Comparison of ENCODE assay signal across 10 cellular contexts in the genomic region with DNA sequence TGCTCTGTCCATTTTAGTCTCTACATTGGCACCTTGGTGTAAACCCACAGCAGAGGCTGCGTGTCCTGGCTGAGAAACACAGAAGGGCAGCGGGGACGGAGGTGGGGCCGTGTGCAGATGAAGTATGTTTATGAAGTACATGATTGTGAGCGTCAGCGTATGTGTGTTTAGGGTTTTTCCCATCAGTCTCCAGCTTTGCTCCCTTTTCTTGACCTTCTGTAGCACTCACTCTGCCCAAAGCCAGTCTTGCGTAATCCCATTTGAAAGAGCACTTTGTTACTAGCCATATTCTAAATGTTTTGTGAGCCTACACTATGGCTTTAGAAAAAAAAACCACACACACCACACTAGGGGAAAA.
DNase-seq lines count a peak whose midpoint lies in the region; ATAC-seq and TF ChIP-seq lines count a peak whose summit lies in the region.
"Had no signal": no experiment of that assay in that cellular context is flagged by ENCODE, and none has a peak within 500 bp of the region (broad histone marks: within the 10 kb centered on the region; RNA-seq: fewer than 3 reads in every experiment).

No MANE protein-coding gene starts in this region.

- H3K27ac Mint-ChIP-seq in Caco-2 (ENCODE audit: unreplicated experiment) (no peak overlapping the region), neural progenitor cell (peak overlapping the region; percentile 39)

- peaks cover 17% of the 10 kb centered on the region for H3K79me2 ChIP-seq in neural progenitor cell (ENCODE audit: low read depth)

- intact Hi-C loops in Caco-2 (cut with micrococcal nuclease; ENCODE audit: unreplicated experiment): no loop called here

- no peak for DNase-seq in Caco-2
- peak; percentile 14 for DNase-seq in M059J (ENCODE audit: low read depth)
- DNase-seq in epithelial cell of proximal tubule (ENCODE audit: low read depth): peak; percentile 1
- peak; percentile 34 for DNase-seq in neural progenitor cell (ENCODE audit: low spot score)
- DNase-seq in GOT3 (lab: John Stamatoyannopoulos, UW): no peak
- no peak for DNase-seq in NCI-H69 (lab: John Stamatoyannopoulos, UW)
- no peak for DNase-seq in G401 (ENCODE audit: low spot score)
- DNase-seq: stimulated activated CD8-positive, alpha-beta memory T cell treated with anti-CD3 and anti-CD28 coated beads, Interleukin-4, amount 100 ng/mL, for 48 hours had no signal

- H3K4me1 ChIP-seq in Caco-2 (no peaks in the 10 kb centered on the region), neural progenitor cell (peaks cover 60% of the 10 kb centered on the region)

- peaks cover 45% of the 10 kb centered on the region for H3F3A ChIP-seq in neural progenitor cell (ENCODE audit: low read depth)

- H3K4me3 Mint-ChIP-seq in Caco-2 (ENCODE audit: unreplicated experiment) (peak overlapping the region; percentile 62), neural progenitor cell (peak overlapping the region; percentile 89)

- peak overlapping the region; percentile 75 for H3K27ac ChIP-seq in neural progenitor cell
- H3K27ac ChIP-seq: neutrophil had no signal

- H4K20me1 ChIP-seq in neural progenitor cell (ENCODE audit: low read depth): no peaks in the 10 kb centered on the region

- H3K4me3 ChIP-seq in Caco-2 (ENCODE audit: low read depth, low read length) (peak overlapping the region; percentile 18), epithelial cell of proximal tubule (ENCODE audit: low read depth, low read length) (peak overlapping the region; percentile 39), neural progenitor cell (peak overlapping the region; percentile 63)

- peaks cover 2% of the 10 kb centered on the region; the same call in 1 of the 2 replicates for H3K27me3 ChIP-seq in Caco-2 (replicated peaks; ENCODE audit: control insufficient read depth, insufficient read depth, low read length)
- H3K27me3 ChIP-seq in neural progenitor cell: no peaks in the 10 kb centered on the region

- POLR2A ChIA-PET in Caco-2 (lab: Charles Lee): no interaction called here

- H3K4me2 ChIP-seq in neural progenitor cell: peak overlapping the region; percentile 90

- H3K4me1 Mint-ChIP-seq in Caco-2 (ENCODE audit: low read depth, unreplicated experiment) (no peaks in the 10 kb centered on the region), neural progenitor cell (peaks cover 26% of the 10 kb centered on the region)

- H3K27me3 Mint-ChIP-seq in Caco-2 (ENCODE audit: insufficient read depth, unreplicated experiment) (peaks cover 12% of the 10 kb centered on the region), neural progenitor cell (ENCODE audit: insufficient read depth, low read depth) (peaks cover 15% of the 10 kb centered on the region)

- CTCF ChIA-PET in Caco-2 (lab: Charles Lee): interaction anchor here (0.6 kb wide), 1 partner anchor 47 kb away, joined by 3 read pairs; no protein-coding TSS in a partner anchor

- H3K9me3 Mint-ChIP-seq in Caco-2 (ENCODE audit: unreplicated experiment): no peaks in the 10 kb centered on the region
- peaks cover 15% of the 10 kb centered on the region for H3K9me3 Mint-ChIP-seq in neural progenitor cell

- peak overlapping the region; percentile 6 for H3K9ac ChIP-seq in neural progenitor cell

- H2AFZ ChIP-seq in neural progenitor cell (replicated peaks): peak overlapping the region; percentile 78

- no peak for TF ChIP-seq CTCF in Caco-2 (IDR thresholded peaks at IDR 0.05; ENCODE audit: insufficient read depth in 1 of 2, low read depth in 1 of 2, low read length in 1 of 2, severe bottlenecking in 1 of 2, unreplicated experiment in 1 of 2)
- TF ChIP-seq CTCF in epithelial cell of proximal tubule (conservative IDR thresholded peaks at IDR 0.05; ENCODE audit: low read depth, low read length): no peak
- no peak for TF ChIP-seq CTCF in neural progenitor cell (IDR thresholded peaks at IDR 0.05)

- no peaks in the 10 kb centered on the region for H3K9me3 ChIP-seq in Caco-2
- no peaks in the 10 kb centered on the region for H3K9me3 ChIP-seq in neural progenitor cell (ENCODE audit: low read depth)
- H3K9me3 ChIP-seq: neutrophil had no signal

- no TSS peak for BruUV-seq in Caco-2 (replicated peaks; lab: Mats Ljungman, UMichigan)

- no peaks in the 10 kb centered on the region for H3K36me3 ChIP-seq in Caco-2 (ENCODE audit: control insufficient read depth, insufficient read depth, low read length)
- H3K36me3 ChIP-seq in neural progenitor cell: no peaks in the 10 kb centered on the region
- H3K36me3 ChIP-seq: neutrophil had no signal

- ATAC-seq in GM21423 (IDR thresholded peaks at IDR 0.05; ENCODE audit: unreplicated experiment): no peak

- in situ Hi-C loops in G401 (cut with HindIII; ENCODE audit: low sequenced_read_pairs): no loop called here

- no peaks in the 10 kb centered on the region for H3K36me3 Mint-ChIP-seq in Caco-2 (ENCODE audit: insufficient read depth, unreplicated experiment)
- peaks cover 2% of the 10 kb centered on the region for H3K36me3 Mint-ChIP-seq in neural progenitor cell

Comparison
In these comparisons a context has a peak if more than half of its experiments do, and no peak if none do; other contexts are left out.
1. DNase-seq: peak in M059J (single experiment), epithelial cell of proximal tubule (single experiment) and neural progenitor cell (single experiment); none in Caco-2 (0 of 2), GOT3 (single experiment), NCI-H69 (single experiment) and G401 (single experiment).
2. Peak in every context shown above with its lines, with median percentiles within 50 percentile points of each other: H3K4me3 ChIP-seq.